In the genomic region with DNA sequence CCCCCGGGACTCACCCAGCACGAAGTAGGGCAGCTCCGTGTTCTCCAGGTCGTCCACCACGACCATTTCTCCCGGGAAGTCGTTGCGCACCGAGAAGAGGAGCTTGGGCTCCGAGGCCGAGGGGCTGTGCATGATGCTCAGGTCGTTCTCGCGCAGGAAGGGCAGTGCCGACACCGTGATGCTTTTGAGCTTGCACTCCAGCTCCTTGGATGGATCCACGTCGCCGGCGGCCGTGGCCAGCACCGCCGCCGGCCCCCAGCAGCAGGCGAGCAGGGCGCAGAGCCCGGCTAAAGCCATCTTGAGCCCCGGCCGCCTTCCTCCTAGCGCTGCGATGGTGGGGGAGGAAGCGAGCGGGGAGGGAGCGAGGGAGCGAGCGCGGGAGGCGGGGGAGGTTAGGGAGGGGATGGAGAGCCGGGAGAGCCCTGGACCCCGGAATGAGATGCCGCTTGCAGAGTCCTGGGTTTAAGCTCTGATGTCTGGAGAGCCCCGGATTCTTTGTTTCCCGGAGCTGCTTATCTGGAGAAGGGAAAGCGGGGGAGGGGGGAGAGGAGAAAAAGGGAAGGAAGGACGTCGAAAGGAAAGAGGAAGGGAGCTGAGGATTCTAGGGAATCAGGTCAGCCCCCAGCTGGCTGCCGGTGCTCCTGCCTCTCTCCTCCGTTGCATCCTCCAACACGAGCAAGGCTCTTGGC, we compare ENCODE assay signal across 11 cellular contexts. TPM values are rescaled to one million over a fixed set of nuclear protein-coding genes. Genes with fewer than 3 reads are reported as not detected.
DNase-seq lines count a peak whose midpoint lies in the region; ATAC-seq, FAIRE-seq and TF ChIP-seq lines count a peak whose summit lies in the region.
"Had no signal": no experiment of that assay in that cellular context is flagged by ENCODE, and none has a peak within 500 bp of the region (broad histone marks: within the 10 kb centered on the region; RNA-seq: fewer than 3 reads in every experiment).

ASTN1 (minus strand) TSS at position 333 of the 689 bp plus-strand sequence; CDS start at position 297, 36 bp downstream.

- H3K9me2 ChIP-seq in PC-9 (ENCODE audit: insufficient read depth): no peaks in the 10 kb centered on the region

- H3K27ac ChIP-seq in A549 (no peak within 1 kb of the TSS), esophagus muscularis mucosa (replicated peaks in 1 of 4) (no peak within 1 kb of the TSS), PC-9 (no peak within 1 kb of the TSS)

- H4K20me1 ChIP-seq in PC-9 (ENCODE audit: insufficient read depth): no peaks in the 10 kb centered on the region

- no peak within 1 kb of the TSS for H3K27ac Mint-ChIP-seq in nephron
- H3K27ac Mint-ChIP-seq: CD8-positive, alpha-beta memory T cell had no signal

- DNase-seq in A549 (ENCODE audit: low read depth in 1 of 2, low spot score in 1 of 2) (no peak), NCI-H1105 treated with DMSO at 0.1 percent for 48 hours (lab: John Stamatoyannopoulos, UW) (peak; percentile 57), esophagus muscularis mucosa (ENCODE audit: extremely low spot score) (no peak), T-helper 2 cell (no peak), HTR-8/SVneo (ENCODE audit: insufficient read length, low spot score) (no peak), PC-9 (no peak)
- DNase-seq: CD8-positive, alpha-beta memory T cell; NCI-H187 treated with DMSO at 0.1 percent for 48 hours had no signal

- no peak for TF ChIP-seq RAD21 in A549 (conservative IDR thresholded peaks at IDR 0.05 in 1 of 2, IDR thresholded peaks at IDR 0.05 in 1 of 2)

- no peaks in the 10 kb centered on the region for H3K79me2 ChIP-seq in PC-9 (ENCODE audit: low read depth)

- peak within 1 kb of the TSS; percentile 84 to 85 (median 85) for H3K4me3 Mint-ChIP-seq in nephron
- H3K4me3 Mint-ChIP-seq: CD8-positive, alpha-beta memory T cell had no signal

- H3K9me3 Mint-ChIP-seq in nephron: no peaks in the 10 kb centered on the region

- FAIRE-seq in A549 (lab: Jason Lieb, UNC) (no peak), HTR-8/SVneo (lab: Jason Lieb, UNC) (no peak)

- TF ChIP-seq EP300 in A549 (IDR thresholded peaks at IDR 0.05): no peak
- TF ChIP-seq EP300 in esophagus muscularis mucosa (IDR thresholded peaks at IDR 0.05): no peak

- H3K27me3 ChIP-seq in esophagus muscularis mucosa (peaks cover 0 to 57% (median 11%) of the 10 kb centered on the region in 4 donors), PC-9 (ENCODE audit: insufficient read depth, low read depth) (no peaks in the 10 kb centered on the region)

- H3K4me1 ChIP-seq in A549 (no peaks in the 10 kb centered on the region), esophagus muscularis mucosa (peaks cover 11 to 14% (median 13%) of the 10 kb centered on the region in 4 donors), PC-9 (replicated peaks; ENCODE audit: insufficient read depth) (no peaks in the 10 kb centered on the region)

- 24% methylated on average over 22 of the region's 49 CpGs for WGBS in A549 (ENCODE audit: missing lambda C conversion rate)
- WGBS in esophagus muscularis mucosa: 1% methylated on average over 37 of the region's 49 CpGs

- BruUV-seq in PC-9 (replicated peaks; lab: Mats Ljungman, UMichigan): no TSS peak

- no peak within 1 kb of the TSS for H2AFZ ChIP-seq in PC-9

- ATAC-seq in A549 (peak in 1 of 2 experiments; percentile 41; a peak in 3 of 6 replicates), GM19351 (IDR thresholded peaks at IDR 0.05; ENCODE audit: unreplicated experiment) (no peak)

- TF ChIP-seq CTCF in A549 (IDR thresholded peaks at IDR 0.05) (no peak), esophagus muscularis mucosa (IDR thresholded peaks at IDR 0.05) (no peak), nephron (IDR thresholded peaks at IDR 0.05; ENCODE audit: unreplicated experiment in 3 of 3) (no peak), PC-9 (conservative IDR thresholded peaks at IDR 0.05) (no peak)

- H3K36me3 ChIP-seq in esophagus muscularis mucosa (no peaks in the 10 kb centered on the region), PC-9 (ENCODE audit: low read depth) (no peaks in the 10 kb centered on the region)

- H3F3A ChIP-seq in PC-9 (ENCODE audit: insufficient read depth, low read depth): no peaks in the 10 kb centered on the region

- no peaks in the 10 kb centered on the region for H3K36me3 Mint-ChIP-seq in nephron (ENCODE audit: low read depth)

- TF ChIP-seq POLR2A in A549 (IDR thresholded peaks at IDR 0.05; ENCODE audit: low read length) (no peak), esophagus muscularis mucosa (IDR thresholded peaks at IDR 0.05; ENCODE audit: low read depth) (no peak)

- peaks cover 57% of the 10 kb centered on the region for H3K27me3 Mint-ChIP-seq in nephron (ENCODE audit: low read depth)

- H3K4me3 ChIP-seq in A549: peak within 1 kb of the TSS; percentile 13
- peak within 1 kb of the TSS; percentile 47 to 57 (median 49) for H3K4me3 ChIP-seq in esophagus muscularis mucosa
- no peak within 1 kb of the TSS for H3K4me3 ChIP-seq in PC-9

- intact Hi-C loops in esophagus muscularis mucosa (cut with DNase I) (no loop called here), PC-9 (cut with micrococcal nuclease; ENCODE audit: unreplicated experiment) (no loop called here)

- peak within 1 kb of the TSS; percentile 52 for H3K4me2 ChIP-seq in A549
- no peak within 1 kb of the TSS for H3K4me2 ChIP-seq in PC-9

- CTCF ChIA-PET in A549 (lab: Yijun Ruan, JAX): interaction anchor here (0.6 to 1.8 kb wide), 3 partner anchors 17 to 87 kb away, joined by 3 to 9 read pairs (median 3); no protein-coding TSS in a partner anchor
- CTCF ChIA-PET in PC-9 (lab: Charles Lee): no interaction called here

- POLR2A ChIA-PET in A549 (lab: Yijun Ruan, JAX) (no interaction called here), PC-9 (lab: Charles Lee; ENCODE audit: unreplicated experiment) (no interaction called here)

- peaks cover 10% of the 10 kb centered on the region for H3K4me1 Mint-ChIP-seq in nephron
- H3K4me1 Mint-ChIP-seq: CD8-positive, alpha-beta memory T cell had no signal

- H3K9me3 ChIP-seq in A549 (no peaks in the 10 kb centered on the region), esophagus muscularis mucosa (no peaks in the 10 kb centered on the region), PC-9 (ENCODE audit: insufficient read depth, low read depth) (no peaks in the 10 kb centered on the region)

TF ChIP-seq in A549, 52 proteins besides CTCF, POLR2A, EP300 and RAD21:
- TF ChIP-seq MAFK (IDR thresholded peaks at IDR 0.05; ENCODE audit: partially characterized antibody): no peak
- no peak for TF ChIP-seq RFX5 (IDR thresholded peaks at IDR 0.05)
- no peak for TF ChIP-seq USF2 (IDR thresholded peaks at IDR 0.05)
- TF ChIP-seq ZFP36 (IDR thresholded peaks at IDR 0.05; ENCODE audit: borderline replicate concordance, partially characterized antibody): no peak
- TF ChIP-seq MAZ (IDR thresholded peaks at IDR 0.05; ENCODE audit: borderline replicate concordance, low read depth, low read length): no peak
- no peak for TF ChIP-seq CBX8 (IDR thresholded peaks at IDR 0.05)
TF ChIP-seq in A549: peak in this region for 0.

RNA-seq across cellular contexts. Expression of gene ASTN1, which starts in this region (rescaled TPM):
- polyA plus RNA-seq in A549 (2011; rRNA removed) (0.07 TPM in 1 of 2 replicates, not detected in the other), A549 (2017; fragmentation: RNase III; extraction: RNeasy Plus Mini Kit Qiagen cat#74134 plus additional on column Dnase treatment) (not detected in 3 replicates)
- not detected in 2 replicates for polyA plus RNA-seq in A549 (2012; cell fraction: cytosol; rRNA removed)
- polyA plus RNA-seq in A549 (2012; cell fraction: nucleus; rRNA removed): not detected in 2 replicates
- not detected in 2 replicates for polyA minus RNA-seq in A549 (2011; rRNA and poly(A)+ RNA removed)
- total RNA-seq in esophagus muscularis mucosa (1 to 10 TPM; 1.2 to 2.2 (median 1.6) TPM), PC-9 (2021) (not detected in 2 replicates)
- total RNA-seq: CD8-positive, alpha-beta memory T cell; glomerular endothelial cell had no signal
- polyA plus RNA-seq: CD8-positive, alpha-beta memory T cell had no signal
